ENCODE assay signal across 13 cellular contexts in the genomic region with DNA sequence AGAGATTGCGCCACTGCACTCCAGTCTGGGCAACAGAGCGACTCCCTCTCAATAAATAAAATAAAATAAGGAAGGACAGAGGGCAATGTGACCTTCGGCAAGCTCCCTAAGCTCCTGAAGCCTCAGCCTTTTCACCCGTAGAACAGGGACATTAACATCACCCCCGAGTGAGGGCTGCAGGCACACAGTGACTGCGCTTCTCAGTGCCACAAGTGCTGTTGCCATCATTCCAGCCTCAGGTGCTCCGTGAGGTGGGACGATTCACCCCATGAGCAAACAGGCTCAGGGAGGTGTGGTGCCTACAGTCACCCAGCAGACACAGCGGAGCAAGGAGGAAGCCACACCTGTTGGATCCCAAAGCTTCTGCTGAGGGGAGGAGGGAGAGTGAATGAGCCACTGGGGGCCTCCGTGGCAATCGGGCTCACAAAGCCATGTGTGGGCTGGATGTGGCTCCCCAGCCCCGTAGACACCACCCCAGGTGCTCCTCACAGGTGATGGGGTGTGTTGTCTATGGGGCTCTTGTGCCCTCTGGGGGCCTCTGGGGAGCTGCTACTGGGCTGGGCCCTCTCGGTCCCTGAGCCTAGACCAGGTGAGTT.
"Had no signal": no experiment of that assay in that cellular context is flagged by ENCODE, and none has a peak within 500 bp of the region (broad histone marks: within the 10 kb centered on the region; RNA-seq: fewer than 3 reads in every experiment).

No MANE protein-coding gene starts in this region.

- H3K36me3 Mint-ChIP-seq: naive thymus-derived CD8-positive, alpha-beta T cell; WTC11 had no signal

- ATAC-seq: activated CD8-positive, alpha-beta T cell treated with anti-CD3 and anti-CD28 coated beads, Interleukin-2, amount 10 ng/mL, durations not matched to agents 7 days and 5 days; activated T-cell treated with anti-CD3 and anti-CD28 coated beads, Interleukin-2, amount 50 U/mL, for 72 hours; gastroesophageal sphincter; left lobe of liver; naive thymus-derived CD8-positive, alpha-beta T cell; WTC11 had no signal

- H3K27ac Mint-ChIP-seq: activated CD8-positive, alpha-beta T cell treated with anti-CD3 and anti-CD28 coated beads, Interleukin-2, amount 10 ng/mL, durations not matched to agents 7 days and 5 days; activated T-cell treated with anti-CD3 and anti-CD28 coated beads, Interleukin-2, amount 50 U/mL, for 72 hours; WTC11 had no signal

- H3K27ac ChIP-seq: ascending aorta, breast epithelium, gastroesophageal sphincter, right atrium auricular region had no signal

- H3K9me3 ChIP-seq: ascending aorta, breast epithelium, gastroesophageal sphincter, right atrium auricular region had no signal

- H3K9me3 Mint-ChIP-seq: activated T-cell treated with anti-CD3 and anti-CD28 coated beads, Interleukin-2, amount 50 U/mL, for 72 hours; naive thymus-derived CD8-positive, alpha-beta T cell; WTC11 had no signal

- H3K36me3 ChIP-seq: ascending aorta, breast epithelium, gastroesophageal sphincter, right atrium auricular region had no signal

- DNase-seq: activated CD4-positive, alpha-beta T cell treated with anti-CD3 and anti-CD28 coated beads for 48 hours; activated CD8-positive, alpha-beta memory T cell treated with anti-CD3 and anti-CD28 coated beads, Interleukin-2, amount 50 U/mL, for 48 hours; activated CD8-positive, alpha-beta T cell treated with anti-CD3 and anti-CD28 coated beads, Interleukin-2, amount 10 ng/mL, durations not matched to agents 7 days and 5 days; activated T-cell treated with anti-CD3 and anti-CD28 coated beads, Interleukin-2, amount 50 U/mL, for 72 hours; nucleus accumbens; T-helper 2 cell had no signal

- H3K4me3 ChIP-seq: ascending aorta, breast epithelium, gastroesophageal sphincter, right atrium auricular region had no signal

- H3K4me3 Mint-ChIP-seq: activated CD8-positive, alpha-beta T cell treated with anti-CD3 and anti-CD28 coated beads, Interleukin-2, amount 10 ng/mL, durations not matched to agents 7 days and 5 days; activated T-cell treated with anti-CD3 and anti-CD28 coated beads, Interleukin-2, amount 50 U/mL, for 72 hours; WTC11 had no signal
